Comparison of ENCODE assay signal across 10 cellular contexts in the genomic region with DNA sequence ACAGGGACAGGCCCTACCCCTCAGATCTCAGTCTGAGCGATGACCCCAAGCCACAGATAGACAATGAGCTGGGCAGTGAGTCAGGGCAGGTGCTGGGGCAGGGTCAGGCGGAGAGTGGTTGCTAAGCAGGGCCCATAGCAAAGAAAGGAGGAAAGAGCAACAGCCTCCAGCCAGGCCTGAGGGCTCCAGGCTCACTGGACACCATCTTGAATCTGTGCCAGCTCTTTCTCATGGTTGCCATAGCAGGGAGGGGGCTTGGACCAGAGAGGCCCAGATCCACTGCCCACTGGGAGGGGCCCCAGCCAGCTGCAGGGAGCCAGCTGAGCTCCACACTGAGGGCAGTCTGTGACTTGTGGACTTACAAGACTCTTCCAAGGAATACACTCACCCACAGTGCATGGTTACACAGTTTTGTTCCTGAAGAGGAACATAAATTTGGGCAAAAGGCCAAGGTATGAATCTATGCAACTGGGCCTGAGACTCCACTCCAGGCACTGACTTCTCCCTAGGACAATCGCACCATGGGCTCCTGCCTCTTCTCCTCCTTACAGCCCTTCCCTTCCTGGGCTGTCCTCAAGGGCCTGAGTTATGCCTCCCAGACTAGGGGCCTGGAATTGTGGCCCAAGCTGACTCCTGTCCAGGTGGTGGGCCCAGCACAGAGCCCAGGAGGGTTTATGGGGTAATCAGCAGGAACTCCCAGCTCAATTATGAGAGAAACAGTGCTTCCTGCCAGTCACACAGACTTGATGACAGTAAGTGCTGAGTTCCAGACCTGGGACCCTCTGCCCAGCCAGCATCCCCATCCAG. TPM values are rescaled to one million over a fixed set of nuclear protein-coding genes. Genes with fewer than 3 reads are reported as not detected.
DNase-seq lines count a peak whose midpoint lies in the region; ATAC-seq, FAIRE-seq and TF ChIP-seq lines count a peak whose summit lies in the region.
"Had no signal": no experiment of that assay in that cellular context is flagged by ENCODE, and none has a peak within 500 bp of the region (broad histone marks: within the 10 kb centered on the region; RNA-seq: fewer than 3 reads in every experiment).

No MANE protein-coding gene starts in this region.

- H3K27ac ChIP-seq in RWPE2 (ENCODE audit: poor library complexity, severe bottlenecking) (peak overlapping the region; percentile 42), pancreas (no peak overlapping the region)

- peak; percentile 56 for DNase-seq in ELR (ENCODE audit: low read depth)
- DNase-seq in RWPE2 (ENCODE audit: low spot score), result no peak
- peak; percentile 93 for DNase-seq in fibroblast of pulmonary artery (ENCODE audit: low read depth)
- peak in 1 of 6 donors; percentile 37 for DNase-seq in pancreas
- DNase-seq in GM19239 (ENCODE audit: insufficient read length, low spot score), result no peak

- intact Hi-C loops in pancreas (cut with DNase I), result no loop called here

- no peaks in the 10 kb centered on the region for H3K27me3 ChIP-seq in RWPE2 (ENCODE audit: insufficient read depth, poor library complexity, severe bottlenecking)
- H3K27me3 ChIP-seq in pancreas, result no peaks in the 10 kb centered on the region

- ATAC-seq in RWPE2 (ENCODE audit: low read depth) (peak; percentile 41), pancreas (peak in 3 of 4 donors; percentile 7 to 57 (median 53)), HG02588 (IDR thresholded peaks at IDR 0.05; ENCODE audit: unreplicated experiment) (no peak), GM21786 (IDR thresholded peaks at IDR 0.05; ENCODE audit: unreplicated experiment) (no peak), HG03378 (IDR thresholded peaks at IDR 0.05; ENCODE audit: unreplicated experiment) (no peak)

- FAIRE-seq in pancreas (lab: Jason Lieb, UNC) (no peak), GM19239 (lab: Jason Lieb, UNC) (no peak)
- FAIRE-seq: GM18507 had no signal

- no peak for TF ChIP-seq CTCF in RWPE2 (IDR thresholded peaks at IDR 0.05; ENCODE audit: poor library complexity, severe bottlenecking)
- no peak for TF ChIP-seq CTCF in fibroblast of pulmonary artery (IDR thresholded peaks at IDR 0.05; ENCODE audit: low read length, missing control alignments)
- no peak for TF ChIP-seq CTCF in pancreas (IDR thresholded peaks at IDR 0.05)

- no peaks in the 10 kb centered on the region for H3K36me3 ChIP-seq in RWPE2 (ENCODE audit: low read depth)
- no peaks in the 10 kb centered on the region for H3K36me3 ChIP-seq in pancreas

- 86 to 94% methylated on average over 3 of the region's 3 CpGs for WGBS in pancreas, 2 donors

- peaks cover 14% of the 10 kb centered on the region for H3K4me1 ChIP-seq in RWPE2 (ENCODE audit: insufficient read depth, poor library complexity, severe bottlenecking)
- H3K4me1 ChIP-seq in pancreas, result no peaks in the 10 kb centered on the region

- H3K9me3 ChIP-seq in RWPE2 (ENCODE audit: severe bottlenecking) (no peaks in the 10 kb centered on the region), pancreas (no peaks in the 10 kb centered on the region)

- H3K4me3 ChIP-seq in RWPE2 (ENCODE audit: severe bottlenecking), result no peak overlapping the region
- H3K4me3 ChIP-seq in fibroblast of pulmonary artery (replicated peaks; ENCODE audit: low read depth, low read length), result no peak overlapping the region
- H3K4me3 ChIP-seq in pancreas, result no peak overlapping the region

RNA-seq across cellular contexts. Expression of a gene that starts 59.9 kb away (rescaled TPM):
- total RNA-seq in pancreas, result under 1 TPM in 1 of 6 donors, not detected in 5; 0.41 TPM
- under 1 TPM; 0.08 to 0.14 TPM for polyA plus RNA-seq in pancreas
- polyA plus RNA-seq: IgD-negative memory B cell had no signal

Comparison
In these comparisons a context has a peak if more than half of its experiments do, and no peak if none do; other contexts are left out.
1. DNase-seq: peak in ELR (single experiment) and fibroblast of pulmonary artery (single experiment); none in RWPE2 (single experiment) and GM19239 (single experiment).
2. ATAC-seq: peak in RWPE2 (single experiment) and pancreas (3 of 4); none in HG02588 (single experiment), GM21786 (single experiment) and HG03378 (single experiment).